ENCODE assay signal across 11 cellular contexts in the genomic region with DNA sequence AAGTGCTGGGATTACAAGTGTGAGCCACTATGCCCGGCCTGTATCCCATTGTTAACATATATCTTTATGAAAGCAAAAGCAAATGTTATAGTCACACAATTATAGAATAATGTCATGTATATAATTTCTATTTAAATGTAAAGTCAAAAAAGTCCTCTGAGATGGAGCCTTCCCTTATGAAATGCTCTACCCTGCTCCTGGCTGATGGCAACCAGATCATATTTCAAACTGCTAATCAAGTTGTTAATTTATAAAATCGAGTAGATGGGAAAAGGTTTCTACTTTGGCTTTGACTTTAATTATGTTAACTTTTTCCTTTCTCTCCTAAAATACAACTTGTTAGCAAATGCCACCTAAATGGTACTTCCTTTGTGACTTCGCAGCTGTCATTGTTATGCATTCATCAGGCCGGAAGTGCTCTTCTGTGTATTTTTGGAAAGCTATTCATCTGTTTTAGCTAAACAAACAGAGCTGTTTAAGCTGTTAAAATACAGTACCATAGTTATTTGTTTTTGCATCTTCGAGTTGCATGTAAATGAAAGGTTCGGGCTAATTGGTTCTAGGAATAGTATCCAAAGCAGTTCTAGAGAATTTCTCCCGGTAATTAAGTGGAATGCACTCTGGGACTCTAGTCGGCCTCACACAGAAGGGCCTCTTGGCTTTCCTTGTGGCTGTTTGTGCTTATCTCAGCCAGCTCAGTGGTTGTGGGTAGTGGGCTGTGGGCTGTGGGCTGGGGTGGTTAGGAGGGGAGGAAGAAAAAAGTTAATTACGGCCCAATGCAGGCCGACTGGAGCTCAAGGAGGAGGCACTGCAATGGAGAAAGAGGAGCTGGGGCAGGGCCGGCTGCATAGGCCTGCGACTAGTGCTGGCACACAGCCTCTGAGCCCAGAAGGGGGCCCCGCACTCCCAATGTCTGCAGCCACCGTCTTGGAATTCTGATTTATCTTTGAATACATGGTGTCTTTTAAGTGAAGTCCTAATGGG. TPM values are rescaled to one million over a fixed set of nuclear protein-coding genes. Genes with fewer than 3 reads are reported as not detected.
DNase-seq lines count a peak whose midpoint lies in the region; ATAC-seq, FAIRE-seq and TF ChIP-seq lines count a peak whose summit lies in the region.
"Had no signal": no experiment of that assay in that cellular context is flagged by ENCODE, and none has a peak within 500 bp of the region (broad histone marks: within the 10 kb centered on the region; RNA-seq: fewer than 3 reads in every experiment).

No MANE protein-coding gene starts in this region.

- no peaks in the 10 kb centered on the region for H3K79me2 ChIP-seq in MM.1S (ENCODE audit: low read length)

- peak; percentile 76 for FAIRE-seq in islet of Langerhans (lab: Jason Lieb, UNC)

- H3K9ac ChIP-seq in MM.1S (ENCODE audit: low read length), result no peak overlapping the region
- H3K9ac ChIP-seq: KMS-11 had no signal

- no peaks in the 10 kb centered on the region for H3F3A ChIP-seq in MM.1S (ENCODE audit: insufficient read depth, low read length)

- TF ChIP-seq POLR2A in thyroid gland (IDR thresholded peaks at IDR 0.05) (no peak), adrenal gland (IDR thresholded peaks at IDR 0.05) (no peak)

- H3K27me3 ChIP-seq in MM.1S (replicated peaks; ENCODE audit: insufficient read depth, low read length) (no peaks in the 10 kb centered on the region), thyroid gland (no peaks in the 10 kb centered on the region), adrenal gland (peaks cover 3% of the 10 kb centered on the region)

- WGBS in thyroid gland, 2 donors, result 62 to 63% methylated on average over 14 of the region's 14 CpGs
- 54 to 67% (median 62%) methylated on average over 12 to 14 of the region's 14 CpGs for WGBS in adrenal gland, 4 donors

- no peaks in the 10 kb centered on the region for H3K9me3 ChIP-seq in MM.1S (replicated peaks; ENCODE audit: insufficient read depth, low read length)
- H3K9me3 ChIP-seq in thyroid gland, result no peaks in the 10 kb centered on the region
- H3K9me3 ChIP-seq in adrenal gland (replicated peaks in 1 of 3), result no peaks in the 10 kb centered on the region

- intact Hi-C loops in thyroid gland (cut with DNase I) (no loop called here), adrenal gland (cut with DNase I) (no loop called here)

- no peaks in the 10 kb centered on the region for H3K9me2 ChIP-seq in MM.1S (replicated peaks; ENCODE audit: insufficient read depth, low read length)

- peak overlapping the region; percentile 61 for H2AFZ ChIP-seq in MM.1S (ENCODE audit: low read length)

- ATAC-seq in HG03039 (IDR thresholded peaks at IDR 0.05; ENCODE audit: unreplicated experiment) (no peak), GM21786 (IDR thresholded peaks at IDR 0.05; ENCODE audit: unreplicated experiment) (no peak)

- H3K36me3 ChIP-seq in MM.1S (replicated peaks; ENCODE audit: insufficient read depth, low read length) (no peaks in the 10 kb centered on the region), thyroid gland (no peaks in the 10 kb centered on the region), adrenal gland (replicated peaks in 1 of 2) (no peaks in the 10 kb centered on the region)

- H3K4me3 ChIP-seq in MM.1S (ENCODE audit: low read length) (no peak overlapping the region), thyroid gland (replicated peaks in 1 of 3) (no peak overlapping the region), adrenal gland (no peak overlapping the region)

- no peak for TF ChIP-seq CTCF in MM.1S (IDR thresholded peaks at IDR 0.05; ENCODE audit: low read length)
- no peak for TF ChIP-seq CTCF in thyroid gland (IDR thresholded peaks at IDR 0.05)
- TF ChIP-seq CTCF in adrenal gland (IDR thresholded peaks at IDR 0.05), result no peak

- H3K27ac ChIP-seq in MM.1S (ENCODE audit: low read length), result no peak overlapping the region
- H3K27ac ChIP-seq in thyroid gland, result no peak overlapping the region
- H3K27ac ChIP-seq in adrenal gland, result no peak overlapping the region
- H3K27ac ChIP-seq: KMS-11 had no signal

- no peaks in the 10 kb centered on the region for H4K20me1 ChIP-seq in MM.1S (ENCODE audit: insufficient read depth, low read length)

- H3K4me1 ChIP-seq in MM.1S (ENCODE audit: low read length) (peaks cover 8% of the 10 kb centered on the region), thyroid gland (peaks cover 0 to 7% of the 10 kb centered on the region in 2 donors), adrenal gland (replicated peaks in 1 of 2) (no peaks in the 10 kb centered on the region)

- DNase-seq in DMS153 (lab: John Stamatoyannopoulos, UW), result peak; percentile 91
- peak; percentile 15 for DNase-seq in MM.1S
- peak; percentile 50 for DNase-seq in SHP77 treated with DMSO at 0.1 percent for 48 hours (lab: John Stamatoyannopoulos, UW)
- DNase-seq in thyroid gland, result no peak
- DNase-seq in adrenal gland, result no peak
- DNase-seq: activated T-cell treated with anti-CD3 and anti-CD28 coated beads, Interleukin-2, amount 50 U/mL, for 1 hour; SW 1271 had no signal

- peak overlapping the region; percentile 33; the same call in 1 of the 2 replicates for H3K4me2 ChIP-seq in MM.1S (ENCODE audit: low read depth, low read length)
- H3K4me2 ChIP-seq: KMS-11 had no signal

RNA-seq across cellular contexts. Expression of a gene that starts 34.8 kb away (rescaled TPM):
- total RNA-seq in thyroid gland (not detected), adrenal gland (1 to 10 TPM in 3 of 8 donors, under 1 TPM in 1, not detected in 4; 0.12 to 4.8 (median 2.0) TPM)
- under 1 TPM; 0.17 to 0.56 (median 0.53) TPM for polyA plus RNA-seq in adrenal gland

Comparison
In these comparisons a context has a peak if more than half of its experiments do, and no peak if none do; other contexts are left out.
1. DNase-seq: peak in DMS153 (single experiment), MM.1S (single experiment) and SHP77 treated with DMSO at 0.1 percent for 48 hours (single experiment); none in thyroid gland (0 of 2) and adrenal gland (0 of 7).